ENCODE assay signal across 14 cellular contexts in the genomic region with DNA sequence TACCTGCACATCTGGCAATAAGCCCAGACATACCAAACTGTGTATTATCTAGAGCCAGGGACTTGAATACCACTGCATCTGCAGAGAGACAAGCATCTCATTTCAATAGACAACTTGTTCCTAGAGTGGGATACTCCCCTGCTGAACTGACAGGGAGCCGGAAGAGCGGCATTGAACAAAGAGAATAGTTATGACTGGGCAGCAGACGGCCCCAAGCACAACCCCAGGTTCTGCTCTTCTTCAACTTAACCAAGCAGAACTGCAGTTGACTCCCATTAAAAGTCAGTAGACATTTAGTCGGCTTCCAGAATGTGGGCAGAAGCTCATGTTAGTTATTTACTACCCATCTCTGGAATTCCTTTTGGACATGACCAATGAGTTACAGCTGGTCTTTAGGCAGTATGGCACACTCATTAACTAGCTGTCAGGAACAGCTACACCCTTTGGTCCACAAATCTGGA.
DNase-seq lines count a peak whose midpoint lies in the region; ATAC-seq and TF ChIP-seq lines count a peak whose summit lies in the region.
"Had no signal": no experiment of that assay in that cellular context is flagged by ENCODE, and none has a peak within 500 bp of the region (broad histone marks: within the 10 kb centered on the region; RNA-seq: fewer than 3 reads in every experiment).

No MANE protein-coding gene starts in this region.

- TF ChIP-seq CTCF in fibroblast of lung (conservative IDR thresholded peaks at IDR 0.05 in 1 of 2, IDR thresholded peaks at IDR 0.05 in 1 of 2; ENCODE audit: low read depth in 1 of 2, low read length in 2 of 2) (no peak), neural crest cell (conservative IDR thresholded peaks at IDR 0.05) (no peak)
- no peak for TF ChIP-seq CTCF in CD8-positive, alpha-beta T cell (IDR thresholded peaks at IDR 0.05)

- no peak for ATAC-seq in CD8-positive, alpha-beta T cell
- no peak for ATAC-seq in HG03196 (IDR thresholded peaks at IDR 0.05; ENCODE audit: unreplicated experiment)

- no peaks in the 10 kb centered on the region for H3K9me3 ChIP-seq in MG63
- H3K9me3 ChIP-seq in fibroblast of lung (ENCODE audit: control insufficient read depth, insufficient read depth, low read depth, low read length), result no peaks in the 10 kb centered on the region
- H3K9me3 ChIP-seq in CD8-positive, alpha-beta T cell (ENCODE audit: low read length), result no peaks in the 10 kb centered on the region
- H3K9me3 ChIP-seq: heart right ventricle had no signal

- intact Hi-C loops in CD8-positive, alpha-beta T cell (cut with DNase I, micrococcal nuclease), result no loop called here

- no peaks in the 10 kb centered on the region for H3K9me3 Mint-ChIP-seq in neural crest cell
- H3K9me3 Mint-ChIP-seq in CD8-positive, alpha-beta T cell, result no peaks in the 10 kb centered on the region
- H3K9me3 Mint-ChIP-seq: activated naive CD8-positive, alpha-beta T cell treated with anti-CD3 and anti-CD28 coated beads for 36 hours; stimulated activated naive CD8-positive, alpha-beta T cell treated with anti-CD3 and anti-CD28 coated beads, Interleukin-15, Interleukin-2, amounts not matched to agents 100 ng/mL and 50 ng/mL, for 24 hours had no signal

- peaks cover 29% of the 10 kb centered on the region for H3K4me1 ChIP-seq in fibroblast of lung (ENCODE audit: control insufficient read depth, extremely low read depth, insufficient read depth, low read length)
- H3K4me1 ChIP-seq in CD8-positive, alpha-beta T cell (ENCODE audit: insufficient read depth, low read length), result no peaks in the 10 kb centered on the region

- no peak overlapping the region for H2AFZ ChIP-seq in fibroblast of lung (ENCODE audit: low read length)

- DNase-seq in Caki2 (ENCODE audit: low read depth), result peak; percentile 97
- DNase-seq in MG63, result peak; percentile 9
- peak; percentile 38 to 80 for DNase-seq in fibroblast of lung (ENCODE audit: low read depth in 2 of 2)
- DNase-seq in neural crest cell (ENCODE audit: low read depth, low spot score), result no peak
- no peak for DNase-seq in inferior parietal cortex (ENCODE audit: extremely low spot score)
- no peak for DNase-seq in CD8-positive, alpha-beta T cell
- DNase-seq in NCI-H2171 treated with DMSO at 0.1 percent for 48 hours (lab: John Stamatoyannopoulos, UW), result no peak
- DNase-seq: activated CD8-positive, alpha-beta memory T cell treated with anti-CD3 and anti-CD28 coated beads, Interleukin-2, amount 50 U/mL, for 4 hours; activated naive CD8-positive, alpha-beta T cell treated with anti-CD3 and anti-CD28 coated beads for 36 hours; heart right ventricle; MV-4-11; NCI-H446 treated with DMSO at 0.1 percent for 48 hours had no signal

- POLR2A ChIA-PET in CD8-positive, alpha-beta T cell (lab: Charles Lee), result no interaction called here

- H3K36me3 Mint-ChIP-seq in neural crest cell (ENCODE audit: low read depth), result peaks cover 12% of the 10 kb centered on the region
- no peaks in the 10 kb centered on the region for H3K36me3 Mint-ChIP-seq in CD8-positive, alpha-beta T cell
- H3K36me3 Mint-ChIP-seq: activated naive CD8-positive, alpha-beta T cell treated with anti-CD3 and anti-CD28 coated beads for 36 hours had no signal

- H3K36me3 ChIP-seq in MG63, result no peaks in the 10 kb centered on the region
- H3K36me3 ChIP-seq in fibroblast of lung (ENCODE audit: control insufficient read depth, insufficient read depth, low read length), result peaks cover 3% of the 10 kb centered on the region
- no peaks in the 10 kb centered on the region for H3K36me3 ChIP-seq in CD8-positive, alpha-beta T cell (ENCODE audit: insufficient read depth, low read length)
- H3K36me3 ChIP-seq: heart right ventricle had no signal

- H3K27ac ChIP-seq in fibroblast of lung (ENCODE audit: insufficient read depth, low read length), result no peak overlapping the region
- no peak overlapping the region for H3K27ac ChIP-seq in CD8-positive, alpha-beta T cell (ENCODE audit: low read depth, low read length)

- H3K27me3 Mint-ChIP-seq in neural crest cell (ENCODE audit: low read depth), result no peaks in the 10 kb centered on the region
- peaks cover 3% of the 10 kb centered on the region for H3K27me3 Mint-ChIP-seq in CD8-positive, alpha-beta T cell (ENCODE audit: low read depth)

- in situ Hi-C loops in Caki2 (cut with HindIII; ENCODE audit: low pct_unique_long_range_greater_than_20kb, low sequenced_read_pairs), result no loop called here

- peaks cover 47% of the 10 kb centered on the region for H3K79me2 ChIP-seq in fibroblast of lung (ENCODE audit: control insufficient read depth, insufficient read depth, low read length)

- H3K4me3 Mint-ChIP-seq in neural crest cell, result peak overlapping the region; percentile 9
- H3K4me3 Mint-ChIP-seq in CD8-positive, alpha-beta T cell, result no peak overlapping the region
- H3K4me3 Mint-ChIP-seq: activated naive CD8-positive, alpha-beta T cell treated with anti-CD3 and anti-CD28 coated beads for 36 hours; stimulated activated naive CD8-positive, alpha-beta T cell treated with anti-CD3 and anti-CD28 coated beads, Interleukin-15, Interleukin-2, amounts not matched to agents 100 ng/mL and 50 ng/mL, for 24 hours had no signal

- H4K20me1 ChIP-seq in fibroblast of lung (ENCODE audit: control insufficient read depth, extremely low read depth, insufficient read depth, low read length), result no peaks in the 10 kb centered on the region

- CTCF ChIA-PET in CD8-positive, alpha-beta T cell (lab: Charles Lee), result no interaction called here

- H3K4me3 ChIP-seq in MG63, result no peak overlapping the region
- H3K4me3 ChIP-seq in fibroblast of lung (replicated peaks in 1 of 4; ENCODE audit: control extremely low read depth in 1 of 4, insufficient read depth in 1 of 4, low read depth in 3 of 4, low read length in 4 of 4), result no peak overlapping the region
- no peak overlapping the region for H3K4me3 ChIP-seq in CD8-positive, alpha-beta T cell (ENCODE audit: low read depth, low read length)
- H3K4me3 ChIP-seq: heart right ventricle had no signal

- H3K4me2 ChIP-seq in fibroblast of lung (ENCODE audit: extremely low read depth, insufficient read depth, low read length), result no peak overlapping the region

- H3K27me3 ChIP-seq in MG63 (no peaks in the 10 kb centered on the region), fibroblast of lung (ENCODE audit: control insufficient read depth, insufficient read depth, low read length) (no peaks in the 10 kb centered on the region)
- H3K27me3 ChIP-seq in CD8-positive, alpha-beta T cell (ENCODE audit: insufficient read depth, low read length), result peaks cover 3% of the 10 kb centered on the region
- H3K27me3 ChIP-seq: heart right ventricle had no signal

- H3K9ac ChIP-seq in fibroblast of lung (ENCODE audit: insufficient read depth, low read length), result no peak overlapping the region

- peaks cover 74% of the 10 kb centered on the region for H3K4me1 Mint-ChIP-seq in neural crest cell
- H3K4me1 Mint-ChIP-seq in CD8-positive, alpha-beta T cell (ENCODE audit: low read depth), result no peaks in the 10 kb centered on the region
- H3K4me1 Mint-ChIP-seq: activated naive CD8-positive, alpha-beta T cell treated with anti-CD3 and anti-CD28 coated beads for 36 hours had no signal

- H3K27ac Mint-ChIP-seq in neural crest cell (ENCODE audit: unreplicated experiment), result peak overlapping the region; percentile 21
- H3K27ac Mint-ChIP-seq in CD8-positive, alpha-beta T cell, result no peak overlapping the region
- H3K27ac Mint-ChIP-seq: activated naive CD8-positive, alpha-beta T cell treated with anti-CD3 and anti-CD28 coated beads for 36 hours; stimulated activated naive CD8-positive, alpha-beta T cell treated with anti-CD3 and anti-CD28 coated beads, Interleukin-15, Interleukin-2, amounts not matched to agents 100 ng/mL and 50 ng/mL, for 24 hours had no signal

Comparison
In these comparisons a context has a peak if more than half of its experiments do, and no peak if none do; other contexts are left out.
1. DNase-seq: peak in Caki2 (single experiment), MG63 (single experiment) and fibroblast of lung (2 of 2); none in neural crest cell (single experiment), inferior parietal cortex (single experiment), CD8-positive, alpha-beta T cell (0 of 7) and NCI-H2171 treated with DMSO at 0.1 percent for 48 hours (single experiment).